1 cellular context compared by ENCODE assay signal in the genomic region with DNA sequence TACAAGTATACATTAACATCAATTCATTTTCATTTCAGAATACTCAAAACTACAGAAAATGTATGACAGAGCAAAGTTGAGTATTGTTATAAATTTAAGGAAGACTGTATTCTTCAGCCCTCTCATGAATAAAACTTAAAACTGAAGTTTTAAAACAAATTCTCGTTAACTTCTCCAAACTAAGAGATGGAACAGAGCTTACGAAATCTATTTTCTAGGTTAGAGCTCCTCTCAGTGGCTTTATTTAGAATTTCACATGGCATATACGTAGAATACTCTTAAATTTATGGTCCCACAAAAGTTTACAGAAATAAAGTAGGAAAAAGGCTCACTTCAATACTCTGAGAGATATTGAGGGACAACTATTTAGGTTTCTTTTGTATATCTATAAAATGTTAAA.
TF ChIP-seq lines count a peak whose summit lies in the region.

No MANE protein-coding gene starts in this region.

TF ChIP-seq in H1, 55 proteins besides CTCF, POLR2A, EP300 and RAD21:
- TF ChIP-seq CHD7 (IDR thresholded peaks at IDR 0.05; ENCODE audit: insufficient replicate concordance, low read length) (peak; percentile 45), PHF8 (conservative IDR thresholded peaks at IDR 0.05; ENCODE audit: low read depth, low read length) (no peak), CEBPB (IDR thresholded peaks at IDR 0.05; ENCODE audit: low read depth, low read length) (no peak)
